ENCODE assay signal across 7 cellular contexts in genomic region chr2:38737020-38737698, GRCh38. TPM values are rescaled to one million over a fixed set of nuclear protein-coding genes. Genes with fewer than 3 reads are reported as not detected.
DNase-seq lines count a peak whose midpoint lies in the region; ATAC-seq and TF ChIP-seq lines count a peak whose summit lies in the region.
"Not testable (repeated sequence)": the region's sequence is repeated elsewhere in the genome, so short reads cannot be mapped to it uniquely, and the experiment has no call there.

No MANE protein-coding gene starts in this region.

- DNase-seq in SK-N-MC (ENCODE audit: low read depth, low spot score) (peak; percentile 100), astrocyte of the hippocampus (ENCODE audit: low read depth, low spot score) (peak; percentile 20), right cardiac atrium (peak in 1 of 3 donors; percentile 52)
- DNase-seq in endodermal cell, spleen: not testable (repeated sequence)

- H3K9me3 ChIP-seq in HUES48 (ENCODE audit: control insufficient read depth, insufficient read depth, low read length); SK-N-MC (ENCODE audit: low read depth, low read length); right cardiac atrium (ENCODE audit: control insufficient read depth, low read length); muscle layer of colon (ENCODE audit: low read length); spleen: not testable (repeated sequence)
- H3K9me3 ChIP-seq in endodermal cell (ENCODE audit: control insufficient read depth, low read length): peaks cover 13% of the 10 kb centered on the region

- intact Hi-C loops in right cardiac atrium (cut with DNase I) (loop anchor here in 2 of 4 donors (10.0 kb wide), 2 partner anchors 202 to 412 kb away; no protein-coding TSS in a partner anchor), spleen (cut with DNase I; ENCODE audit: low total_unique reads) (loop anchor here (10.0 kb wide), 1 partner anchor 412 kb away; no protein-coding TSS in a partner anchor)

- peaks cover 12% of the 10 kb centered on the region for H3K4me1 Mint-ChIP-seq in endodermal cell

- WGBS in endodermal cell (ENCODE audit: insufficient coverage in 1 of 2, insufficient read length in 1 of 2), 2 experiments: 93 to 96% methylated on average over 6 to 10 of the region's 11 CpGs
- 63% methylated on average over 11 of the region's 11 CpGs for WGBS in right cardiac atrium
- WGBS in spleen, 5 donors: 47 to 81% (median 58%) methylated on average over 11 of the region's 11 CpGs

- H3K9ac ChIP-seq in HUES48 (ENCODE audit: low read depth, low read length); endodermal cell (ENCODE audit: extremely low read depth, low read length, poor library complexity, severe bottlenecking): not testable (repeated sequence)
- H3K9ac ChIP-seq in SK-N-MC (ENCODE audit: insufficient read length) (peak overlapping the region; percentile 42), muscle layer of colon (ENCODE audit: low read length) (peak overlapping the region; percentile 20)

- peaks cover 20% of the 10 kb centered on the region for H3K9me3 Mint-ChIP-seq in endodermal cell

- not testable (repeated sequence) for H3K27me3 ChIP-seq in HUES48 (ENCODE audit: control insufficient read depth, insufficient read depth, low read length); endodermal cell (ENCODE audit: control insufficient read depth, insufficient read depth, low read length, poor library complexity, severe bottlenecking); right cardiac atrium (ENCODE audit: control insufficient read depth, insufficient read depth); muscle layer of colon (ENCODE audit: control insufficient read depth in 1 of 2, insufficient read depth in 2 of 2, low read length in 2 of 2); spleen (replicated peaks in 1 of 7)

- not testable (repeated sequence) for TF ChIP-seq POLR2A in spleen (IDR thresholded peaks at IDR 0.05)

- H3K4me3 Mint-ChIP-seq in endodermal cell: not testable (repeated sequence)

- not testable (repeated sequence) for H3K4me1 ChIP-seq in HUES48 (ENCODE audit: control insufficient read depth, insufficient read depth, low read length); endodermal cell (ENCODE audit: control insufficient read depth, insufficient read depth, low read length); right cardiac atrium (ENCODE audit: control insufficient read depth, insufficient read depth, low read length)
- peaks cover 39% of the 10 kb centered on the region for H3K4me1 ChIP-seq in muscle layer of colon (ENCODE audit: insufficient read depth, low read length)
- peaks cover 10 to 67% (median 34%) of the 10 kb centered on the region in 6 donors for H3K4me1 ChIP-seq in spleen

- peak; percentile 30 to 52 for ATAC-seq in right cardiac atrium

- H3K27ac Mint-ChIP-seq in endodermal cell: peak overlapping the region; percentile 53

- H3K27me3 Mint-ChIP-seq in endodermal cell (ENCODE audit: insufficient read depth): not testable (repeated sequence)

- H3K36me3 Mint-ChIP-seq in endodermal cell (ENCODE audit: low read depth): peaks cover 58% of the 10 kb centered on the region

- not testable (repeated sequence) for TF ChIP-seq CTCF in endodermal cell (conservative IDR thresholded peaks at IDR 0.05); spleen (IDR thresholded peaks at IDR 0.05 in 8 of 11, conservative IDR thresholded peaks at IDR 0.05 in 3 of 11)

- H3K27ac ChIP-seq in HUES48 (ENCODE audit: low read depth, low read length) (peak overlapping the region; percentile 55), SK-N-MC (peak overlapping the region; percentile 98), muscle layer of colon (ENCODE audit: low read depth, low read length) (peak overlapping the region; percentile 81), spleen (peak overlapping the region in 7 of 8 donors; percentile 24 to 61 (median 48))
- not testable (repeated sequence) for H3K27ac ChIP-seq in endodermal cell (ENCODE audit: low read depth, low read length); right cardiac atrium (ENCODE audit: low read length)

- H3K36me3 ChIP-seq in HUES48 (ENCODE audit: control insufficient read depth, insufficient read depth, low read length) (peaks cover 32% of the 10 kb centered on the region), SK-N-MC (ENCODE audit: insufficient read depth, low read length) (peaks cover 55% of the 10 kb centered on the region), endodermal cell (ENCODE audit: control insufficient read depth, insufficient read depth, low read length) (peaks cover 46% of the 10 kb centered on the region), muscle layer of colon (ENCODE audit: insufficient read depth, low read length) (peaks cover 11% of the 10 kb centered on the region), spleen (peaks cover 0 to 72% (median 21%) of the 10 kb centered on the region in 6 donors)

- not testable (repeated sequence) for H3K4me3 ChIP-seq in HUES48 (ENCODE audit: low read depth, low read length); endodermal cell (ENCODE audit: low read length); right cardiac atrium (ENCODE audit: low read length); muscle layer of colon (ENCODE audit: low read depth in 1 of 2, low read length in 2 of 2); spleen
- H3K4me3 ChIP-seq in SK-N-MC: peak overlapping the region; percentile 65

RNA-seq across cellular contexts. Expression of gene SRSF7, which starts 14.0 kb away (rescaled TPM):
- total RNA-seq in endodermal cell: 100 to 1,000 TPM; 306 to 332 TPM
- 316 TPM for polyA plus RNA-seq in endodermal cell (2013, experiment 1 of 2)
- polyA plus RNA-seq in endodermal cell (2013, experiment 2 of 2): 312 TPM
- 10 to 100 TPM; 51.4 to 87.1 (median 64.6) TPM for total RNA-seq in right cardiac atrium
- 51.1 TPM for polyA plus RNA-seq in right cardiac atrium
- 100 to 1,000 TPM in 6 of 7 donors, 10 to 100 TPM in 1; 94.9 to 160 (median 149) TPM for total RNA-seq in spleen
- polyA plus RNA-seq in spleen: 100 to 1,000 TPM; 151 to 214 (median 198) TPM

RNA-seq across cellular contexts. Expression of gene GEMIN6, which starts 40.9 kb away (rescaled TPM):
- total RNA-seq in endodermal cell (10 to 100 TPM; 15.7 to 17.8 TPM), right cardiac atrium (10 to 100 TPM in 2 of 4 donors, 1 to 10 TPM in 2; 7.8 to 12.8 (median 9.2) TPM), spleen (1 to 10 TPM; 6.6 to 10.0 (median 9.3) TPM)
- polyA plus RNA-seq in endodermal cell (2013, experiment 1 of 2): 14.4 TPM
- polyA plus RNA-seq in endodermal cell (2013, experiment 2 of 2): 12.4 TPM
- polyA plus RNA-seq in right cardiac atrium (7.3 TPM), spleen (10 to 100 TPM in 2 of 3 donors, 1 to 10 TPM in 1; 9.5 to 16.0 (median 10.4) TPM)
